9 cellular contexts compared by ENCODE assay signal in the genomic region with DNA sequence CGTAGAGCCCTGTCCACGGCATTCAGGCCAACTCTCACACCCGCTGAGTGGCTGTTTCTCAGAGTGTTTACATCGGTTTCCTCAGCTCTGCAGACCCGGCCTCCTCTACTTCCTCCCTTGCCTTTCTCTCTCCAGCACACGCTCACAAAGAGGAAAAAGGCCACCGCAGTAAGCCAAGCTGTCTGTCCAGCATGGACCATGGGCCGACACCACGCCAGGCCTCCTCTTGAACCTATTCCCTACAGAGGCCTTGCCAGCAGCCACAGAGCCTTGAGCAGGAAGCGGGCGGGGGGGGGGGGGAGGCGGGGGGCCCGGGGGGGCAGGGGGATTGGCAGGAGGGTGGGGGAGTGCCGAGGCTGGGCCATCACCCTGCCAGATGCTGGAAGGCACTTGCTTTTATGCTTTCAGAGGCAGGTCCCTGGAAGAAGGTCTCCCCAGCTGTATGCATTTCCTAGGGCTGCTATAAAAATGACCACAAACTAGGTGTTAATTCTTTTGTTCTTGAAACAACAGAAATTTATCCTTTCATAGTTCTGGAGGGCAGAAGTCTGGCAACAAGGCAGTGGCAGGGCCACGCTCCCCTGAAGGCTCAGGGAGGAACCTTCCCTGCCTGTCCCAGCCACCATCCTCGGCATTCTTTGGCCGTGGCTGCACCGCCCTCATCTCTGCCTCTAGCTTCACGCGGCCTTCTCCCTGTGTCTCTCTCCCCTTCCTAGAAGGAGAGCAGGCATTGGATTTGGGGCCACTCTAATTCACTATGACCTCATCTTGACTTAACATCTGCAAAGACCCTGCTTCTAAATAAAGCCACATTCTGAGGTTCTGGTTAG.
DNase-seq lines count a peak whose midpoint lies in the region; ATAC-seq lines count a peak whose summit lies in the region.
"Had no signal": no experiment of that assay in that cellular context is flagged by ENCODE, and none has a peak within 500 bp of the region (broad histone marks: within the 10 kb centered on the region; RNA-seq: fewer than 3 reads in every experiment).

No MANE protein-coding gene starts in this region.

- DNase-seq in activated CD4-positive, alpha-beta T cell treated with anti-CD3 and anti-CD28 coated beads, Interleukin-2, amount 10 ng/mL, durations not matched to agents 24 days and 14 days = peak; percentile 73
- no peak for DNase-seq in activated CD4-positive, alpha-beta T cell treated with anti-CD3 and anti-CD28 coated beads for 4 hours
- no peak for DNase-seq in activated T-helper 1 cell treated with anti-CD3 and anti-CD28 coated beads, Interleukin-12 subunit alpha, Interleukin-12 subunit beta, Interleukin-2, Interleukin-4 antibody, amounts not matched to agents 30 ng/mL and 10 ng/mL and 1 ng/mL, durations not matched to agents 14 hours and 24 hours and 36 hours (ENCODE audit: low spot score)
- DNase-seq in hippocampal formation (lab: John Stamatoyannopoulos, UW) (peak; percentile 18 to 62), cerebellar cortex (ENCODE audit: low spot score) (no peak), T-helper 9 cell (no peak)

- peak overlapping the region; percentile 87 for H3K27ac ChIP-seq in subcutaneous abdominal adipose tissue (ENCODE audit: low read depth, low read length)
- H3K27ac ChIP-seq: SK-N-MC had no signal

- peaks cover 0 to 14% (median 4%) of the 10 kb centered on the region in 5 donors for H3K9me3 ChIP-seq in subcutaneous abdominal adipose tissue (ENCODE audit: control insufficient read depth in 5 of 5, low read length in 5 of 5)

- peak overlapping the region in 1 of 5 donors; percentile 62 for H3K9ac ChIP-seq in subcutaneous abdominal adipose tissue (ENCODE audit: low read length in 5 of 5)

- no peak for ATAC-seq in GM21737 (IDR thresholded peaks at IDR 0.05; ENCODE audit: unreplicated experiment)

- peak overlapping the region; percentile 71 for H3K4me3 Mint-ChIP-seq in activated CD4-positive, alpha-beta T cell treated with anti-CD3 and anti-CD28 coated beads, Interleukin-2, amount 10 ng/mL, durations not matched to agents 24 days and 14 days
- no peak overlapping the region for H3K4me3 Mint-ChIP-seq in activated T-helper 1 cell treated with anti-CD3 and anti-CD28 coated beads, Interleukin-12 subunit alpha, Interleukin-12 subunit beta, Interleukin-2, Interleukin-4 antibody, amounts not matched to agents 30 ng/mL and 10 ng/mL and 1 ng/mL, durations not matched to agents 14 hours and 24 hours and 36 hours

- peaks cover 4% of the 10 kb centered on the region for H3K9me3 Mint-ChIP-seq in activated CD4-positive, alpha-beta T cell treated with anti-CD3 and anti-CD28 coated beads, Interleukin-2, amount 10 ng/mL, durations not matched to agents 24 days and 14 days
- H3K9me3 Mint-ChIP-seq in activated T-helper 1 cell treated with anti-CD3 and anti-CD28 coated beads, Interleukin-12 subunit alpha, Interleukin-12 subunit beta, Interleukin-2, Interleukin-4 antibody, amounts not matched to agents 30 ng/mL and 10 ng/mL and 1 ng/mL, durations not matched to agents 14 hours and 24 hours and 36 hours = no peaks in the 10 kb centered on the region

- H3K36me3 Mint-ChIP-seq in activated CD4-positive, alpha-beta T cell treated with anti-CD3 and anti-CD28 coated beads, Interleukin-2, amount 10 ng/mL, durations not matched to agents 24 days and 14 days (ENCODE audit: low read depth) = no peaks in the 10 kb centered on the region
- H3K36me3 Mint-ChIP-seq in activated T-helper 1 cell treated with anti-CD3 and anti-CD28 coated beads, Interleukin-12 subunit alpha, Interleukin-12 subunit beta, Interleukin-2, Interleukin-4 antibody, amounts not matched to agents 30 ng/mL and 10 ng/mL and 1 ng/mL, durations not matched to agents 14 hours and 24 hours and 36 hours (ENCODE audit: low read depth) = no peaks in the 10 kb centered on the region

- peak overlapping the region in 3 of 5 donors; percentile 0 to 17 (median 4) for H3K4me3 ChIP-seq in subcutaneous abdominal adipose tissue (ENCODE audit: low read depth in 1 of 5, low read length in 5 of 5)
- H3K4me3 ChIP-seq: SK-N-MC had no signal

- no peaks in the 10 kb centered on the region for H3K27me3 ChIP-seq in subcutaneous abdominal adipose tissue (ENCODE audit: control insufficient read depth in 5 of 5, insufficient read depth in 4 of 5, low read length in 5 of 5)

- peak overlapping the region; percentile 95 for H3K27ac Mint-ChIP-seq in activated CD4-positive, alpha-beta T cell treated with anti-CD3 and anti-CD28 coated beads, Interleukin-2, amount 10 ng/mL, durations not matched to agents 24 days and 14 days
- H3K27ac Mint-ChIP-seq in activated T-helper 1 cell treated with anti-CD3 and anti-CD28 coated beads, Interleukin-12 subunit alpha, Interleukin-12 subunit beta, Interleukin-2, Interleukin-4 antibody, amounts not matched to agents 30 ng/mL and 10 ng/mL and 1 ng/mL, durations not matched to agents 14 hours and 24 hours and 36 hours = peak overlapping the region; percentile 83

- peaks cover 3 to 86% (median 26%) of the 10 kb centered on the region in 5 donors for H3K4me1 ChIP-seq in subcutaneous abdominal adipose tissue (ENCODE audit: control insufficient read depth in 5 of 5, insufficient read depth in 5 of 5, low read length in 5 of 5)

- no peaks in the 10 kb centered on the region for H3K36me3 ChIP-seq in subcutaneous abdominal adipose tissue (ENCODE audit: control insufficient read depth in 5 of 5, insufficient read depth in 5 of 5, low read length in 5 of 5)

- H3K27me3 Mint-ChIP-seq in activated CD4-positive, alpha-beta T cell treated with anti-CD3 and anti-CD28 coated beads, Interleukin-2, amount 10 ng/mL, durations not matched to agents 24 days and 14 days = no peaks in the 10 kb centered on the region
- no peaks in the 10 kb centered on the region for H3K27me3 Mint-ChIP-seq in activated T-helper 1 cell treated with anti-CD3 and anti-CD28 coated beads, Interleukin-12 subunit alpha, Interleukin-12 subunit beta, Interleukin-2, Interleukin-4 antibody, amounts not matched to agents 30 ng/mL and 10 ng/mL and 1 ng/mL, durations not matched to agents 14 hours and 24 hours and 36 hours (ENCODE audit: insufficient read depth)

- intact Hi-C loops in activated CD4-positive, alpha-beta T cell treated with anti-CD3 and anti-CD28 coated beads, Interleukin-2, amount 10 ng/mL, durations not matched to agents 24 days and 14 days (cut with micrococcal nuclease) = loop anchor here (1.0 kb wide), 1 partner anchor 20 kb away; no protein-coding TSS in a partner anchor
- intact Hi-C loops in activated T-helper 1 cell treated with anti-CD3 and anti-CD28 coated beads, Interleukin-12 subunit alpha, Interleukin-12 subunit beta, Interleukin-2, Interleukin-4 antibody, amounts not matched to agents 30 ng/mL and 10 ng/mL and 1 ng/mL, durations not matched to agents 14 hours and 24 hours and 36 hours (cut with micrococcal nuclease) = loop anchor here (2.0 kb wide), 1 partner anchor 20 kb away; no protein-coding TSS in a partner anchor

- peaks cover 41% of the 10 kb centered on the region for H3K4me1 Mint-ChIP-seq in activated CD4-positive, alpha-beta T cell treated with anti-CD3 and anti-CD28 coated beads, Interleukin-2, amount 10 ng/mL, durations not matched to agents 24 days and 14 days
- peaks cover 41% of the 10 kb centered on the region for H3K4me1 Mint-ChIP-seq in activated T-helper 1 cell treated with anti-CD3 and anti-CD28 coated beads, Interleukin-12 subunit alpha, Interleukin-12 subunit beta, Interleukin-2, Interleukin-4 antibody, amounts not matched to agents 30 ng/mL and 10 ng/mL and 1 ng/mL, durations not matched to agents 14 hours and 24 hours and 36 hours (ENCODE audit: low read depth)

Comparison
In these comparisons a context has a peak if more than half of its experiments do, and no peak if none do; other contexts are left out.
1. DNase-seq: peak in activated CD4-positive, alpha-beta T cell treated with anti-CD3 and anti-CD28 coated beads, Interleukin-2, amount 10 ng/mL, durations not matched to agents 24 days and 14 days (single experiment) and hippocampal formation (2 of 2); none in activated CD4-positive, alpha-beta T cell treated with anti-CD3 and anti-CD28 coated beads for 4 hours (0 of 2), activated T-helper 1 cell treated with anti-CD3 and anti-CD28 coated beads, Interleukin-12 subunit alpha, Interleukin-12 subunit beta, Interleukin-2, Interleukin-4 antibody, amounts not matched to agents 30 ng/mL and 10 ng/mL and 1 ng/mL, durations not matched to agents 14 hours and 24 hours and 36 hours (single experiment), cerebellar cortex (single experiment) and T-helper 9 cell (single experiment).